Comparison of ENCODE assay signal across 20 cellular contexts in genomic region chr10:131934769-131935168, GRCh38. TPM values are rescaled to one million over a fixed set of nuclear protein-coding genes. Genes with fewer than 3 reads are reported as not detected.
A peak's percentile ranks its signal among the peaks of the same experiment; 100 is the strongest.
DNase-seq lines count a peak whose midpoint lies in the region; ATAC-seq, FAIRE-seq and TF ChIP-seq lines count a peak whose summit lies in the region.
"Had no signal": no experiment of that assay in that cellular context is flagged by ENCODE, and none has a peak within 500 bp of the region (broad histone marks: within the 10 kb centered on the region; RNA-seq: fewer than 3 reads in every experiment).

No MANE protein-coding gene starts in this region.

- no peak overlapping the region for H2AFZ ChIP-seq in DND-41 (ENCODE audit: low read depth, low read length)
- no peak overlapping the region for H2AFZ ChIP-seq in GM12878 (ENCODE audit: control insufficient read depth, low read depth, low read length)

- peaks cover 72% of the 10 kb centered on the region for H4K20me1 ChIP-seq in DND-41 (ENCODE audit: insufficient read depth, low read length)
- H4K20me1 ChIP-seq in GM12878 (ENCODE audit: control insufficient read depth, insufficient read depth): no peaks in the 10 kb centered on the region

- no peak overlapping the region for H3K9ac ChIP-seq in DND-41 (ENCODE audit: low read depth, low read length)
- H3K9ac ChIP-seq in GM12878 (ENCODE audit: control insufficient read depth, insufficient read depth, low read length): no peak overlapping the region

- no peaks in the 10 kb centered on the region for H3K27me3 Mint-ChIP-seq in activated CD4-positive, alpha-beta T cell treated with anti-CD3 and anti-CD28 coated beads, Interleukin-2, amount 10 ng/mL, durations not matched to agents 24 days and 14 days
- H3K27me3 Mint-ChIP-seq in nephron progenitor cell (ENCODE audit: low read depth, poor library complexity): peaks cover 5% of the 10 kb centered on the region
- H3K27me3 Mint-ChIP-seq: B cell, type B pancreatic cell had no signal

- H3K4me2 ChIP-seq in DND-41 (ENCODE audit: insufficient read depth, low read length) (no peak overlapping the region), GM12878 (ENCODE audit: control insufficient read depth, insufficient read depth) (no peak overlapping the region)

- no peak for DNase-seq in activated CD4-positive, alpha-beta T cell treated with anti-CD3 and anti-CD28 coated beads, Interleukin-2, amount 10 ng/mL, durations not matched to agents 24 days and 14 days
- no peak for DNase-seq in activated CD4-positive, alpha-beta T cell treated with anti-CD3 and anti-CD28 coated beads for 1 hour
- no peak for DNase-seq in DND-41
- no peak for DNase-seq in GM12878 (ENCODE audit: low read depth, low spot score)
- DNase-seq in nephron progenitor cell: no peak
- no peak for DNase-seq in SKM-1 treated with dmso at 0.1 percent for 144 hours (lab: John Stamatoyannopoulos, UW; ENCODE audit: unreplicated experiment)
- DNase-seq in A172 (ENCODE audit: low spot score): no peak
- no peak for DNase-seq in MV-4-11 (lab: John Stamatoyannopoulos, UW)
- DNase-seq: 8988T; activated gamma-delta T cell treated with Interleukin-2 at 50 U/mL for 16 hours; glutamatergic neuron; Kasumi-1; left colon; NCI-H1105; NCI-H510A treated with DMSO at 0.1 percent for 48 hours; stimulated activated CD4-positive, alpha-beta T cell treated with anti-CD3 and anti-CD28 coated beads, Interleukin-4, amount 100 ng/mL, for 24 hours had no signal

- TF ChIP-seq POLR2A in GM12878 (IDR thresholded peaks at IDR 0.05; ENCODE audit: low read depth, low read length): no peak

- H3K27ac ChIP-seq in DND-41 (ENCODE audit: low read length) (peak overlapping the region; percentile 18), GM12878 (ENCODE audit: control insufficient read depth, insufficient read depth) (no peak overlapping the region; the same call in 1 of the 2 replicates)

- TF ChIP-seq EP300 in GM12878 (IDR thresholded peaks at IDR 0.05; ENCODE audit: borderline replicate concordance in 1 of 2, control insufficient read depth in 1 of 2, low read depth in 2 of 2, low read length in 2 of 2): no peak

- H3K4me1 Mint-ChIP-seq in activated CD4-positive, alpha-beta T cell treated with anti-CD3 and anti-CD28 coated beads, Interleukin-2, amount 10 ng/mL, durations not matched to agents 24 days and 14 days: peaks cover 28% of the 10 kb centered on the region
- peaks cover 28% of the 10 kb centered on the region for H3K4me1 Mint-ChIP-seq in nephron progenitor cell

- no peak; the same call in 2 of the 3 replicates for ATAC-seq in DND-41 (ENCODE audit: insufficient read depth, low read depth)
- no peak for ATAC-seq in GM12878
- ATAC-seq: activated CD4-positive, CD25-positive, alpha-beta regulatory T cell treated with anti-CD3 and anti-CD28 coated beads, Interleukin-2, amount 50 U/mL, for 24 hours; left colon had no signal

- peaks cover 81% of the 10 kb centered on the region for H3K79me2 ChIP-seq in DND-41 (ENCODE audit: insufficient read depth, low read length)
- peaks cover 22% of the 10 kb centered on the region for H3K79me2 ChIP-seq in GM12878 (ENCODE audit: control insufficient read depth, insufficient read depth, low read length)

- WGBS in GM12878 (ENCODE audit: insufficient coverage, insufficient replicate concordance, low lambda C conversion rate, missing lambda C conversion rate): 98% methylated on average over 8 of the region's 8 CpGs

- BruUV-seq in GM12878 (replicated peaks; lab: Mats Ljungman, UMichigan): TSS peak; percentile 40

- H3K27ac Mint-ChIP-seq in activated CD4-positive, alpha-beta T cell treated with anti-CD3 and anti-CD28 coated beads, Interleukin-2, amount 10 ng/mL, durations not matched to agents 24 days and 14 days: peak overlapping the region; percentile 21
- H3K27ac Mint-ChIP-seq in nephron progenitor cell: peak overlapping the region; percentile 57
- H3K27ac Mint-ChIP-seq: B cell, type B pancreatic cell had no signal

- peaks cover 26% of the 10 kb centered on the region for H3K36me3 Mint-ChIP-seq in activated CD4-positive, alpha-beta T cell treated with anti-CD3 and anti-CD28 coated beads, Interleukin-2, amount 10 ng/mL, durations not matched to agents 24 days and 14 days (ENCODE audit: low read depth)
- H3K36me3 Mint-ChIP-seq in nephron progenitor cell (ENCODE audit: low read depth): peaks cover 63% of the 10 kb centered on the region

- H3K4me3 Mint-ChIP-seq in activated CD4-positive, alpha-beta T cell treated with anti-CD3 and anti-CD28 coated beads, Interleukin-2, amount 10 ng/mL, durations not matched to agents 24 days and 14 days: no peak overlapping the region
- no peak overlapping the region for H3K4me3 Mint-ChIP-seq in nephron progenitor cell
- H3K4me3 Mint-ChIP-seq: B cell, type B pancreatic cell had no signal

- no peaks in the 10 kb centered on the region for H3K9me3 ChIP-seq in DND-41 (ENCODE audit: insufficient read depth, low read length, severe bottlenecking)
- no peaks in the 10 kb centered on the region for H3K9me3 ChIP-seq in GM12878 (replicated peaks; ENCODE audit: control insufficient read depth, insufficient read depth, low read length)

- no peaks in the 10 kb centered on the region for H3K9me3 Mint-ChIP-seq in activated CD4-positive, alpha-beta T cell treated with anti-CD3 and anti-CD28 coated beads, Interleukin-2, amount 10 ng/mL, durations not matched to agents 24 days and 14 days
- H3K9me3 Mint-ChIP-seq in nephron progenitor cell: no peaks in the 10 kb centered on the region
- H3K9me3 Mint-ChIP-seq: type B pancreatic cell had no signal

- H3K36me3 ChIP-seq in DND-41 (ENCODE audit: insufficient read depth, low read length) (peaks cover 52% of the 10 kb centered on the region), GM12878 (ENCODE audit: control insufficient read depth in 2 of 2, insufficient read depth in 2 of 2, low read length in 1 of 2) (peaks cover 13% of the 10 kb centered on the region in 2 experiments)

- H3K4me3 ChIP-seq in DND-41 (ENCODE audit: low read depth in 1 of 2, low read length in 2 of 2): no peak overlapping the region
- no peak overlapping the region for H3K4me3 ChIP-seq in GM12878

- CTCF ChIA-PET in GM12878 (lab: Yijun Ruan, JAX): no interaction called here

- RAD21 ChIA-PET in GM12878 (lab: Charles Lee; ENCODE audit: unreplicated experiment): no interaction called here

- intact Hi-C loops in activated CD4-positive, alpha-beta T cell treated with anti-CD3 and anti-CD28 coated beads, Interleukin-2, amount 10 ng/mL, durations not matched to agents 24 days and 14 days (cut with micrococcal nuclease): no loop called here
- intact Hi-C loops in GM12878 (cut with micrococcal nuclease; ENCODE audit: unreplicated experiment): no loop called here

- no peak for TF ChIP-seq CTCF in DND-41 (IDR thresholded peaks at IDR 0.05; ENCODE audit: borderline replicate concordance, extremely low read depth, low read length, poor library complexity, severe bottlenecking)
- TF ChIP-seq CTCF in GM12878 (IDR thresholded peaks at IDR 0.05 in 2 of 3, conservative IDR thresholded peaks at IDR 0.05 in 1 of 3; ENCODE audit: control insufficient read depth in 2 of 3, extremely low read depth in 1 of 3, insufficient read depth in 1 of 3, low read depth in 3 of 3, low read length in 3 of 3): no peak
- no peak for TF ChIP-seq CTCF in nephron progenitor cell (IDR thresholded peaks at IDR 0.05)

- POLR2A ChIA-PET in GM12878 (lab: Charles Lee): interaction anchor here (0.6 kb wide), 1 partner anchor 18 kb away, joined by 4 read pairs; no protein-coding TSS in a partner anchor

- in situ Hi-C loops in GM12878 (cut with MboI): no loop called here

- FAIRE-seq in GM12878 (lab: Jason Lieb, UNC): no peak
- FAIRE-seq: HTR-8/SVneo had no signal

- H3K4me1 ChIP-seq in DND-41 (ENCODE audit: insufficient read depth, low read length): peaks cover 9% of the 10 kb centered on the region
- no peaks in the 10 kb centered on the region for H3K4me1 ChIP-seq in GM12878 (ENCODE audit: control insufficient read depth, insufficient read depth, low read length)

- no peak for TF ChIP-seq RAD21 in GM12878 (IDR thresholded peaks at IDR 0.05; ENCODE audit: insufficient read depth, low read depth, low read length)

- H3K27me3 ChIP-seq in DND-41 (ENCODE audit: insufficient read depth, low read length, poor library complexity) (no peaks in the 10 kb centered on the region), GM12878 (replicated peaks in 1 of 2; ENCODE audit: control insufficient read depth in 2 of 2, insufficient read depth in 2 of 2, low read length in 1 of 2) (no peaks in the 10 kb centered on the region)

- SMC1A ChIA-PET in GM12878 (lab: Charles Lee; ENCODE audit: uncharacterized antibody, unreplicated experiment): no interaction called here

RNA-seq across cellular contexts. Expression of gene PPP2R2D, which starts 34.0 kb away (rescaled TPM):
- total RNA-seq in activated CD4-positive, alpha-beta T cell treated with anti-CD3 and anti-CD28 coated beads, Interleukin-2, amount 10 ng/mL, durations not matched to agents 24 days and 14 days: 33.2 and 36.2 TPM in 2 replicates
- total RNA-seq in GM12878 (2013; cell fraction: nucleolus; rRNA removed): 64.7 and 70.5 TPM in 2 replicates
- 22.3 and 24.6 TPM in 2 replicates for total RNA-seq in GM12878 (2014; rRNA removed)
- total RNA-seq in GM12878 (2014; rRNA removed; fragmentation: Illumina TruSeq; extraction: Trizol): 21.1 and 23.8 TPM in 2 replicates
- total RNA-seq in GM12878 (2021): 23.3 and 23.5 TPM in 2 replicates
- 8.8 TPM for polyA plus RNA-seq in GM12878 (2011; ENCODE audit: low read depth)
- polyA plus RNA-seq in GM12878 (2011; rRNA removed): 39.2 and 41.9 TPM in 2 replicates
- polyA plus RNA-seq in GM12878 (2011; cell fraction: cytosol; rRNA removed): 33.2 and 37.5 TPM in 2 replicates
- polyA plus RNA-seq in GM12878 (2011; cell fraction: nucleus; rRNA removed): 45.5 and 46.6 TPM in 2 replicates
- polyA plus RNA-seq in GM12878 (2012): 17.7 and 23.3 TPM in 2 replicates
- 18.1 and 20.0 TPM in 2 replicates for polyA plus RNA-seq in GM12878 (2014; fragmentation: Illumina TruSeq; extraction: Trizol)
- polyA plus RNA-seq in GM12878 (2014; fragmentation: Nextera tagmentation; extraction: Ambion mirVana): 1 to 10 TPM; 2.8 to 3.6 TPM
- polyA plus RNA-seq in GM12878 (2014; rRNA removed): 28.8 and 29.7 TPM in 2 replicates
- 10 to 100 TPM in 1 of 2 experiments, 1 to 10 TPM in 1; 4.6 to 21.2 TPM for polyA plus RNA-seq in GM12878 (2016; fragmentation: Nextera tagmentation; extraction: Ambion mirVana)
- polyA minus RNA-seq in GM12878 (2011; rRNA and poly(A)+ RNA removed): 38.9 and 40.3 TPM in 2 replicates
- polyA minus RNA-seq in GM12878 (2011; cell fraction: cytosol; rRNA and poly(A)+ RNA removed): 13.1 and 15.6 TPM in 2 replicates
- polyA minus RNA-seq in GM12878 (2011; cell fraction: nucleus; rRNA and poly(A)+ RNA removed): 20.1 and 31.6 TPM in 2 replicates
- 21.3 and 22.7 TPM in 2 replicates for total RNA-seq in A172 (2014; rRNA removed; shearing (Covaris generic))

RNA-seq across cellular contexts. Expression of gene BNIP3, which starts 47.0 kb away (rescaled TPM):
- 94.4 and 95.1 TPM in 2 replicates for total RNA-seq in activated CD4-positive, alpha-beta T cell treated with anti-CD3 and anti-CD28 coated beads, Interleukin-2, amount 10 ng/mL, durations not matched to agents 24 days and 14 days
- 159 and 174 TPM in 2 replicates for total RNA-seq in GM12878 (2013; cell fraction: nucleolus; rRNA removed)
- total RNA-seq in GM12878 (2014; rRNA removed) (27.9 and 31.6 TPM in 2 replicates), GM12878 (2014; rRNA removed; fragmentation: Illumina TruSeq; extraction: Trizol) (25.0 and 27.0 TPM in 2 replicates), GM12878 (2021) (28.7 and 31.9 TPM in 2 replicates)
- 33.5 TPM for polyA plus RNA-seq in GM12878 (2011; ENCODE audit: low read depth)
- polyA plus RNA-seq in GM12878 (2011; rRNA removed) (122 and 204 TPM in 2 replicates), GM12878 (2014; fragmentation: Illumina TruSeq; extraction: Trizol) (30.7 and 31.2 TPM in 2 replicates), GM12878 (2014; fragmentation: Nextera tagmentation; extraction: Ambion mirVana) (10 to 100 TPM in 1 of 2 experiments, 1 to 10 TPM in 1; 7.7 to 14.0 TPM), GM12878 (2014; rRNA removed) (41.6 and 41.8 TPM in 2 replicates), GM12878 (2016; fragmentation: Nextera tagmentation; extraction: Ambion mirVana) (10 to 100 TPM; 35.8 to 40.2 TPM)
- polyA plus RNA-seq in GM12878 (2011; cell fraction: cytosol; rRNA removed): 69.8 and 101 TPM in 2 replicates
- 95.0 and 131 TPM in 2 replicates for polyA plus RNA-seq in GM12878 (2011; cell fraction: nucleus; rRNA removed)
- polyA plus RNA-seq in GM12878 (2012): 62.6 and 115 TPM in 2 replicates
- polyA minus RNA-seq in GM12878 (2011; rRNA and poly(A)+ RNA removed): 34.5 and 49.7 TPM in 2 replicates
- polyA minus RNA-seq in GM12878 (2011; cell fraction: cytosol; rRNA and poly(A)+ RNA removed): 30.2 and 31.9 TPM in 2 replicates
- polyA minus RNA-seq in GM12878 (2011; cell fraction: nucleus; rRNA and poly(A)+ RNA removed): 40.9 and 42.3 TPM in 2 replicates
- 67.9 and 79.3 TPM in 2 replicates for total RNA-seq in A172 (2014; rRNA removed; shearing (Covaris generic))
